In the genomic region with DNA sequence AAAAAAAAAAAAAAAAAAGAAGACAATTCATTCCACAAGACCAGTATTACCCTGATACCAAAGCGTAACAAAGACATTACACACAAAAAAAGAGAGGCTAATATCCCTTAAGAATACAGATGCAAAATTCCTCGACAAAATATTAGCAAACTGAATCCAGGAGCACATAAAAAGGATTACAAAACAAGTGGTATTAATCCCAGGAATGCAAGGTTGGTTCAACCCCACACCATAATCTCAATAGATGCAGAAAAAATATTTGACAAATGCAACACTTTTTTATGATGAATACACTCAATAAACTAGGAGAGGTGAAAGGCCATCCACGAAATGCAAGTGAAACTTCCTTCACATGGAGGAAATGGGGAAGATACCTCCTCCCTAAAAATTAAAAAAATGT, we compare ENCODE assay signal across 16 cellular contexts.
DNase-seq lines count a peak whose midpoint lies in the region; TF ChIP-seq lines count a peak whose summit lies in the region.
"Had no signal": no experiment of that assay in that cellular context is flagged by ENCODE, and none has a peak within 500 bp of the region (broad histone marks: within the 10 kb centered on the region; RNA-seq: fewer than 3 reads in every experiment).

No MANE protein-coding gene starts in this region.

- DNase-seq in DMS53 (lab: John Stamatoyannopoulos, UW) (peak; percentile 15), DMS53 treated with DMSO at 0.1 percent for 48 hours (lab: John Stamatoyannopoulos, UW; ENCODE audit: unreplicated experiment) (no peak), astrocyte of the spinal cord (ENCODE audit: low read depth, low spot score) (peak; percentile 13), fibroblast of peridontal ligament (ENCODE audit: extremely low read depth) (peak; percentile 2), mucosa of gallbladder (ENCODE audit: low spot score) (no peak), NCI-H345 treated with DMSO at 0.1 percent for 48 hours (lab: John Stamatoyannopoulos, UW; ENCODE audit: unreplicated experiment) (no peak)
- no peak for DNase-seq in stimulated activated naive CD4-positive, alpha-beta T cell (lab: John Stamatoyannopoulos, UW)
- DNase-seq: 8988T; CD8-positive, alpha-beta T cell; DMS153; DND-41; EL; GOT3; H7 had no signal

- in situ Hi-C loops in astrocyte of the spinal cord (cut with HindIII; ENCODE audit: low sequenced_read_pairs): no loop called here

- no peak overlapping the region for H3K4me3 ChIP-seq in astrocyte of the spinal cord (ENCODE audit: low read depth, low read length)
- H3K4me3 ChIP-seq: BLaER1 treated with 17β-estradiol and CSF1 and Interleukin-3, amounts not matched to agents 10 nM and 100 nM; GM12878 had no signal

- no peak for TF ChIP-seq CTCF in astrocyte of the spinal cord (IDR thresholded peaks at IDR 0.05; ENCODE audit: low read depth, low read length)

Comparison
In these comparisons a context has a peak if more than half of its experiments do, and no peak if none do; other contexts are left out.
1. DNase-seq: peak in DMS53 (single experiment), astrocyte of the spinal cord (single experiment) and fibroblast of peridontal ligament (single experiment); none in DMS53 treated with DMSO at 0.1 percent for 48 hours (single experiment), stimulated activated naive CD4-positive, alpha-beta T cell (0 of 6), mucosa of gallbladder (single experiment) and NCI-H345 treated with DMSO at 0.1 percent for 48 hours (single experiment).